Comparison of ENCODE assay signal across 12 cellular contexts in genomic region chr14:104731249-104731924, GRCh38. TPM values are rescaled to one million over a fixed set of nuclear protein-coding genes. Genes with fewer than 3 reads are reported as not detected.
DNase-seq lines count a peak whose midpoint lies in the region; ATAC-seq, FAIRE-seq and TF ChIP-seq lines count a peak whose summit lies in the region.
"Had no signal": no experiment of that assay in that cellular context is flagged by ENCODE, and none has a peak within 500 bp of the region (broad histone marks: within the 10 kb centered on the region; RNA-seq: fewer than 3 reads in every experiment).

No MANE protein-coding gene starts in this region.

- H3K36me3 ChIP-seq in H1 (ENCODE audit: control insufficient read depth in 2 of 4, insufficient read depth in 4 of 4, low read length in 3 of 4): no peaks in the 10 kb centered on the region
- H3K36me3 ChIP-seq in skeletal muscle tissue (ENCODE audit: control insufficient read depth in 3 of 3, insufficient read depth in 3 of 3, low read length in 3 of 3): peaks cover 0 to 9% (median 0%) of the 10 kb centered on the region in 3 donors
- H3K36me3 ChIP-seq: BLaER1 had no signal

- no peak overlapping the region for H2BK15ac ChIP-seq in H1 (ENCODE audit: low read length)

- H2AK5ac ChIP-seq in H1 (ENCODE audit: low read depth, low read length): no peak overlapping the region

- no peak overlapping the region for H2BK20ac ChIP-seq in H1 (ENCODE audit: low read length)

- WGBS in H1 (ENCODE audit: extremely low coverage in 1 of 2, insufficient coverage in 1 of 2, insufficient read length in 1 of 2, insufficient replicate concordance in 2 of 2, low coverage in 1 of 2, low lambda C conversion rate in 2 of 2, missing lambda C conversion rate in 1 of 2), 2 experiments: 79% methylated on average over 11 of the region's 11 CpGs; no CpG with 5 or more reads in 1 of the 2 experiments

- no peak overlapping the region for H3K14ac ChIP-seq in H1 (ENCODE audit: insufficient read length)

- DNase-seq in NCI-H524 (lab: John Stamatoyannopoulos, UW) (peak; percentile 15 to 49), NCI-H524 treated with DMSO at 0.1 percent for 48 hours (lab: John Stamatoyannopoulos, UW) (no peak), NCI-H2171 treated with DMSO at 0.1 percent for 48 hours (lab: John Stamatoyannopoulos, UW) (peak; percentile 11), H1 (ENCODE audit: low read depth in 1 of 2, low spot score in 2 of 2) (no peak), NCI-H345 treated with DMSO at 0.1 percent for 48 hours (lab: John Stamatoyannopoulos, UW; ENCODE audit: unreplicated experiment) (no peak), activated gamma-delta T cell treated with Interleukin-2 at 50 U/mL for 16 hours (no peak)
- DNase-seq: naive B cell had no signal

- TF ChIP-seq POLR2A in H1 (IDR thresholded peaks at IDR 0.05; ENCODE audit: control extremely low read depth in 1 of 2, low read depth in 2 of 2, low read length in 2 of 2): no peak

- H2BK5ac ChIP-seq in H1 (ENCODE audit: low read depth, low read length): no peak overlapping the region; the same call in 1 of the 2 replicates

- H3K79me1 ChIP-seq in H1 (ENCODE audit: low read depth, low read length): no peaks in the 10 kb centered on the region

- no peak for FAIRE-seq in H1 (lab: Jason Lieb, UNC)
- FAIRE-seq: colon, TTC549 had no signal

- H3K9me3 ChIP-seq in H1 (ENCODE audit: insufficient read depth in 2 of 2, low read depth in 1 of 2, low read length in 1 of 2) (no peaks in the 10 kb centered on the region), skeletal muscle tissue (ENCODE audit: control insufficient read depth in 3 of 3, low read length in 3 of 3) (no peaks in the 10 kb centered on the region)
- H3K9me3 ChIP-seq: BLaER1 had no signal

- peak; percentile 38 to 62 for TF ChIP-seq RAD21 in H1 (IDR thresholded peaks at IDR 0.05 in 1 of 2, conservative IDR thresholded peaks at IDR 0.05 in 1 of 2; ENCODE audit: low read depth in 2 of 2, low read length in 2 of 2)

- no peaks in the 10 kb centered on the region; a peak in 2 of 7 replicates for H3K4me1 ChIP-seq in H1 (replicated peaks in 1 of 4; ENCODE audit: control insufficient read depth in 3 of 4, insufficient read depth in 4 of 4, low read length in 3 of 4)
- H3K4me1 ChIP-seq in skeletal muscle tissue (ENCODE audit: control insufficient read depth in 3 of 3, insufficient read depth in 3 of 3, low read length in 3 of 3): peaks cover 91 to 97% (median 95%) of the 10 kb centered on the region in 3 donors

- H3K23ac ChIP-seq in H1 (ENCODE audit: insufficient read length): no peak overlapping the region

- ATAC-seq in GM18519 (IDR thresholded peaks at IDR 0.05; ENCODE audit: low FRiP score, unreplicated experiment): no peak

- H2BK120ac ChIP-seq in H1 (replicated peaks; ENCODE audit: low read depth, low read length): no peak overlapping the region

- no peak overlapping the region for H4K8ac ChIP-seq in H1 (ENCODE audit: extremely low read depth, insufficient read depth, low read length)

- H2BK12ac ChIP-seq in H1 (ENCODE audit: low read depth, low read length): no peak overlapping the region

- H4K5ac ChIP-seq in H1 (ENCODE audit: insufficient read length, low read depth, low read length): no peak overlapping the region

- no peak overlapping the region for H3K4me3 ChIP-seq in H1 (ENCODE audit: extremely low read depth in 1 of 4, insufficient read depth in 2 of 4, low read depth in 3 of 4, low read length in 4 of 4)
- peak overlapping the region in 2 of 3 donors; percentile 34 to 49 for H3K4me3 ChIP-seq in skeletal muscle tissue (ENCODE audit: low read length in 3 of 3)
- H3K4me3 ChIP-seq: BLaER1 had no signal

- H4K91ac ChIP-seq in H1 (replicated peaks; ENCODE audit: insufficient read length, low read length): no peak overlapping the region

- H3K56ac ChIP-seq in H1 (replicated peaks; ENCODE audit: insufficient read length, low read depth, low read length): no peak overlapping the region

- H3K9ac ChIP-seq in H1 (replicated peaks in 1 of 4; ENCODE audit: extremely low read depth in 1 of 4, low read depth in 3 of 4, low read length in 3 of 4) (no peak overlapping the region), skeletal muscle tissue (ENCODE audit: low read depth in 1 of 3, low read length in 3 of 3) (peak overlapping the region; percentile 46 to 95 (median 51))

- POLR2A ChIA-PET in H1 (lab: Charles Lee; ENCODE audit: partially characterized antibody): interaction anchor here (1.2 to 1.6 kb wide), 3 partner anchors 9 to 21 kb away, joined by 3 to 4 read pairs (median 3); no protein-coding TSS in a partner anchor

- H3K23me2 ChIP-seq in H1 (ENCODE audit: low read depth, low read length): no peaks in the 10 kb centered on the region

- no peak overlapping the region for H3K4ac ChIP-seq in H1 (replicated peaks; ENCODE audit: insufficient read length, low read depth, low read length)

- peaks cover 0 to 7% of the 10 kb centered on the region in 2 experiments for H4K20me1 ChIP-seq in H1 (replicated peaks in 1 of 2; ENCODE audit: control insufficient read depth in 1 of 2, insufficient read depth in 2 of 2, low read length in 2 of 2)
- H4K20me1 ChIP-seq: BLaER1 had no signal

- TF ChIP-seq EP300 in H1 (IDR thresholded peaks at IDR 0.05; ENCODE audit: borderline replicate concordance in 1 of 2, low read depth in 2 of 2, low read length in 2 of 2): 0 out of 3 replicates have a peak, but pooled peaks of 1 of the 2 experiments have one; percentile 13

- H3K18ac ChIP-seq in H1 (ENCODE audit: extremely low read depth, low read length): no peak overlapping the region

- H3K4me2 ChIP-seq in H1 (ENCODE audit: insufficient read depth in 1 of 2, low read depth in 2 of 2, low read length in 2 of 2): no peak overlapping the region

- no peak overlapping the region for H2AFZ ChIP-seq in H1 (ENCODE audit: low read length)

- TF ChIP-seq CTCF in H1 (IDR thresholded peaks at IDR 0.05; ENCODE audit: control extremely low read depth in 1 of 3, insufficient read depth in 1 of 3, low read depth in 1 of 3, low read length in 3 of 3): peak in 2 of 3 experiments; percentile 95 to 98; a peak in 3 of 4 replicates

- CTCF ChIA-PET in H1 (lab: Charles Lee; ENCODE audit: partially characterized antibody): interaction anchor here (0.7 to 3.3 kb wide), 19 partner anchors 9 to 138 kb away, joined by 3 to 18 read pairs (median 4); partner anchors contain the start of gene SIVA1

- H3K27ac ChIP-seq in H1 (ENCODE audit: low read depth, low read length) (no peak overlapping the region), skeletal muscle tissue (ENCODE audit: low read depth, low read length) (peak overlapping the region; percentile 96)

- H3K27me3 ChIP-seq in H1 (replicated peaks in 1 of 4; ENCODE audit: control insufficient read depth in 3 of 4, extremely low read depth in 1 of 4, insufficient read depth in 3 of 4, low read length in 3 of 4): peaks cover 0 to 5% (median 2%) of the 10 kb centered on the region in 4 experiments; a peak in 2 of 7 replicates
- no peaks in the 10 kb centered on the region for H3K27me3 ChIP-seq in skeletal muscle tissue (ENCODE audit: control insufficient read depth in 3 of 3, insufficient read depth in 3 of 3, low read length in 3 of 3)
- H3K27me3 ChIP-seq: BLaER1 had no signal

- H3K79me2 ChIP-seq in H1 (ENCODE audit: control insufficient read depth in 1 of 2, insufficient read depth in 2 of 2, low read length in 2 of 2): no peaks in the 10 kb centered on the region

TF ChIP-seq in H1, 55 proteins besides CTCF, POLR2A, EP300 and RAD21 (continues in another document):
- TF ChIP-seq HDAC6 (IDR thresholded peaks at IDR 0.05; ENCODE audit: low read depth, low read length) (no peak), MAFK (IDR thresholded peaks at IDR 0.05; ENCODE audit: low read depth, low read length) (no peak)

RNA-seq across cellular contexts. Expression of gene ADSS1, which starts 7.4 kb away (rescaled TPM):
- total RNA-seq in H1 (2021; fragmentation: NEBNext Ultra II Directional; extraction: Animal tissue kit (Norgen Biotek cat#: 25700)): 7.9 and 8.9 TPM in 2 replicates
- polyA plus RNA-seq in H1 (2011; rRNA removed): 7.1 and 9.4 TPM in 2 replicates
- 12.8 TPM for polyA plus RNA-seq in H1 (2011; cell fraction: cytosol; rRNA removed)
- 43.4 TPM for polyA plus RNA-seq in H1 (2011; cell fraction: nucleus; rRNA removed)
- 8.2 to 15.0 TPM (median 11.8 TPM) in 4 replicates for polyA plus RNA-seq in H1 (2012, experiment 1 of 2)
- polyA plus RNA-seq in H1 (2012, experiment 2 of 2): 9.8 TPM
- polyA plus RNA-seq in H1 (2013, experiment 1 of 2): 6.2 TPM
- polyA plus RNA-seq in H1 (2013, experiment 2 of 2): 5.8 TPM
- polyA minus RNA-seq in H1 (2011; rRNA and poly(A)+ RNA removed): 3.2 and 7.1 TPM in 2 replicates
- 2.6 TPM for polyA minus RNA-seq in H1 (2011; cell fraction: cytosol; rRNA and poly(A)+ RNA removed)
- 11.0 TPM for polyA minus RNA-seq in H1 (2011; cell fraction: nucleus; rRNA and poly(A)+ RNA removed)
- 89.8 TPM for total RNA-seq in skeletal muscle tissue

RNA-seq across cellular contexts. Expression of gene SIVA1, which starts 21.6 kb away (rescaled TPM):
- 123 and 135 TPM in 2 replicates for total RNA-seq in H1 (2021; fragmentation: NEBNext Ultra II Directional; extraction: Animal tissue kit (Norgen Biotek cat#: 25700))
- polyA plus RNA-seq in H1 (2011; rRNA removed): 517 and 589 TPM in 2 replicates
- 330 TPM for polyA plus RNA-seq in H1 (2011; cell fraction: cytosol; rRNA removed)
- polyA plus RNA-seq in H1 (2011; cell fraction: nucleus; rRNA removed): 307 TPM
- polyA plus RNA-seq in H1 (2012, experiment 1 of 2): 85.5 to 181 TPM (median 172 TPM) in 4 replicates
- polyA plus RNA-seq in H1 (2012, experiment 2 of 2): 271 TPM
- polyA plus RNA-seq in H1 (2013, experiment 1 of 2): 207 TPM
- polyA plus RNA-seq in H1 (2013, experiment 2 of 2): 187 TPM
- 23.9 and 34.6 TPM in 2 replicates for polyA minus RNA-seq in H1 (2011; rRNA and poly(A)+ RNA removed)
- 70.6 TPM for polyA minus RNA-seq in H1 (2011; cell fraction: cytosol; rRNA and poly(A)+ RNA removed)
- 52.2 TPM for polyA minus RNA-seq in H1 (2011; cell fraction: nucleus; rRNA and poly(A)+ RNA removed)
- total RNA-seq in skeletal muscle tissue: 51.7 TPM

RNA-seq across cellular contexts. Expression of gene INF2, which starts 42.0 kb away (rescaled TPM):
- 54.0 and 59.5 TPM in 2 replicates for total RNA-seq in H1 (2021; fragmentation: NEBNext Ultra II Directional; extraction: Animal tissue kit (Norgen Biotek cat#: 25700))
- 29.1 and 42.3 TPM in 2 replicates for polyA plus RNA-seq in H1 (2011; rRNA removed)
- 28.5 TPM for polyA plus RNA-seq in H1 (2011; cell fraction: cytosol; rRNA removed)
- 143 TPM for polyA plus RNA-seq in H1 (2011; cell fraction: nucleus; rRNA removed)
- 27.3 to 49.9 TPM (median 47.0 TPM) in 4 replicates for polyA plus RNA-seq in H1 (2012, experiment 1 of 2)
- polyA plus RNA-seq in H1 (2012, experiment 2 of 2): 33.6 TPM
- 36.0 TPM for polyA plus RNA-seq in H1 (2013, experiment 1 of 2)
- 32.6 TPM for polyA plus RNA-seq in H1 (2013, experiment 2 of 2)
- polyA minus RNA-seq in H1 (2011; rRNA and poly(A)+ RNA removed): 12.8 and 15.1 TPM in 2 replicates
- polyA minus RNA-seq in H1 (2011; cell fraction: cytosol; rRNA and poly(A)+ RNA removed): 22.1 TPM
- 27.8 TPM for polyA minus RNA-seq in H1 (2011; cell fraction: nucleus; rRNA and poly(A)+ RNA removed)
- 14.6 TPM for total RNA-seq in skeletal muscle tissue

Comparison
In these comparisons a context has a peak if more than half of its experiments do, and no peak if none do; other contexts are left out.
1. DNase-seq: peak in NCI-H524 (2 of 2) and NCI-H2171 treated with DMSO at 0.1 percent for 48 hours (single experiment); none in NCI-H524 treated with DMSO at 0.1 percent for 48 hours (single experiment), H1 (0 of 2), NCI-H345 treated with DMSO at 0.1 percent for 48 hours (single experiment) and activated gamma-delta T cell treated with Interleukin-2 at 50 U/mL for 16 hours (single experiment).
2. H3K4me3 ChIP-seq: peak in skeletal muscle tissue (2 of 3); none in H1 (0 of 4).
3. H3K9ac ChIP-seq: peak in skeletal muscle tissue (3 of 3); none in H1 (0 of 4).